In genomic region chr5:173833200-173833599, GRCh38 we compare ENCODE assay signal across 18 cellular contexts. TPM values are rescaled to one million over a fixed set of nuclear protein-coding genes. Genes with fewer than 3 reads are reported as not detected.
A peak's percentile ranks its signal among the peaks of the same experiment; 100 is the strongest.
DNase-seq lines count a peak whose midpoint lies in the region; ATAC-seq, FAIRE-seq and TF ChIP-seq lines count a peak whose summit lies in the region.
"Had no signal": no experiment of that assay in that cellular context is flagged by ENCODE, and none has a peak within 500 bp of the region (broad histone marks: within the 10 kb centered on the region; RNA-seq: fewer than 3 reads in every experiment).

No MANE protein-coding gene starts in this region.

- peak overlapping the region in 1 of 2 donors; percentile 16 for H3K9ac ChIP-seq in kidney (ENCODE audit: low read length in 2 of 2)

- intact Hi-C loops in kidney (cut with DNase I) = no loop called here

- peak overlapping the region; percentile 14 to 26 for H3K4me3 ChIP-seq in kidney (ENCODE audit: low read length in 2 of 2)
- H3K4me3 ChIP-seq: esophagus squamous epithelium, transverse colon had no signal

- H3K4me1 ChIP-seq in kidney (ENCODE audit: control insufficient read depth in 1 of 2, insufficient read depth in 1 of 2, low read depth in 1 of 2, low read length in 2 of 2) = peaks cover 28 to 39% of the 10 kb centered on the region in 2 donors

- peak overlapping the region; percentile 57 for H3K27ac ChIP-seq in VCaP
- peak overlapping the region; percentile 63 to 75 for H3K27ac ChIP-seq in kidney (ENCODE audit: low read depth in 2 of 2, low read length in 2 of 2)

- no peak for FAIRE-seq in kidney (lab: Jason Lieb, UNC)
- FAIRE-seq: colon had no signal

- H3K9me3 Mint-ChIP-seq in activated T-cell treated with anti-CD3 and anti-CD28 coated beads, Interleukin-2, amount 50 U/mL, for 72 hours = peaks cover 0 to 1% of the 10 kb centered on the region in 2 donors

- no peak for TF ChIP-seq CTCF in VCaP (conservative IDR thresholded peaks at IDR 0.05)
- TF ChIP-seq CTCF in kidney (IDR thresholded peaks at IDR 0.05; ENCODE audit: borderline replicate concordance, extremely low read depth, insufficient read depth) = no peak

- no peak for ATAC-seq in activated T-cell treated with anti-CD3 and anti-CD28 coated beads, Interleukin-2, amount 50 U/mL, for 72 hours (replicated peaks in 1 of 2)
- ATAC-seq in T-helper 17 cell (no peak), HG03139 (IDR thresholded peaks at IDR 0.05; ENCODE audit: unreplicated experiment) (no peak)
- ATAC-seq: Panc1 had no signal

- no peaks in the 10 kb centered on the region for H3K4me1 Mint-ChIP-seq in activated T-cell treated with anti-CD3 and anti-CD28 coated beads, Interleukin-2, amount 50 U/mL, for 72 hours (ENCODE audit: low read depth)
- no peaks in the 10 kb centered on the region for H3K4me1 Mint-ChIP-seq in T-helper 17 cell

- no peak overlapping the region for H3K27ac Mint-ChIP-seq in activated T-cell treated with anti-CD3 and anti-CD28 coated beads, Interleukin-2, amount 50 U/mL, for 72 hours
- H3K27ac Mint-ChIP-seq in T-helper 17 cell = no peak overlapping the region

- H3K27me3 Mint-ChIP-seq in activated T-cell treated with anti-CD3 and anti-CD28 coated beads, Interleukin-2, amount 50 U/mL, for 72 hours (ENCODE audit: low read depth) = no peaks in the 10 kb centered on the region
- H3K27me3 Mint-ChIP-seq in T-helper 17 cell = no peaks in the 10 kb centered on the region

- H3K9me3 ChIP-seq in kidney (ENCODE audit: control insufficient read depth in 1 of 2, low read length in 2 of 2) = no peaks in the 10 kb centered on the region
- H3K9me3 ChIP-seq in T-helper 17 cell (ENCODE audit: control insufficient read depth, low read length, poor library complexity, severe bottlenecking) = no peaks in the 10 kb centered on the region
- H3K9me3 ChIP-seq: esophagus squamous epithelium, transverse colon had no signal

- no peaks in the 10 kb centered on the region for H3K36me3 ChIP-seq in kidney (ENCODE audit: control insufficient read depth in 1 of 2, insufficient read depth in 2 of 2, low read length in 2 of 2)
- H3K36me3 ChIP-seq: esophagus squamous epithelium, transverse colon had no signal

- H3K36me3 Mint-ChIP-seq in activated T-cell treated with anti-CD3 and anti-CD28 coated beads, Interleukin-2, amount 50 U/mL, for 72 hours (ENCODE audit: insufficient read depth in 2 of 2) = no peaks in the 10 kb centered on the region
- no peaks in the 10 kb centered on the region for H3K36me3 Mint-ChIP-seq in T-helper 17 cell (ENCODE audit: low read depth)

- H3K4me3 Mint-ChIP-seq in activated T-cell treated with anti-CD3 and anti-CD28 coated beads, Interleukin-2, amount 50 U/mL, for 72 hours = no peak overlapping the region
- no peak overlapping the region for H3K4me3 Mint-ChIP-seq in T-helper 17 cell

- in situ Hi-C loops in KBM-7 (cut with MboI; ENCODE audit: low pct_unique_long_range_greater_than_20kb, low sequenced_read_pairs) = no loop called here

- DNase-seq in GF-D8 (lab: John Stamatoyannopoulos, UW) (peak; percentile 7), kidney (no peak), renal cortical epithelial cell (ENCODE audit: low read depth) (peak; percentile 78), KBM-7 (no peak), T-helper 17 cell (no peak)
- no peak for DNase-seq in activated T-cell treated with anti-CD3 and anti-CD28 coated beads, Interleukin-2, amount 50 U/mL, for 72 hours
- DNase-seq: activated CD4-positive, alpha-beta T cell treated with anti-CD3 and anti-CD28 coated beads, Interleukin-2, amount 50 U/mL, for 1 hour; activated T-cell treated with anti-CD3 and anti-CD28 coated beads, Interleukin-2, amount 50 U/mL, for 48 hours; AML-193; esophagus squamous epithelium; NCI-H1105 treated with DMSO at 0.1 percent for 48 hours; posterior cingulate gyrus; stimulated activated CD8-positive, alpha-beta memory T cell treated with anti-CD3 and anti-CD28 coated beads, Interleukin-4, amount 100 ng/mL, for 48 hours; transverse colon had no signal

RNA-seq across cellular contexts. Expression of gene CPEB4, which starts 54.9 kb away (rescaled TPM):
- total RNA-seq in kidney (73.0 TPM), renal cortical epithelial cell (33.0 and 66.6 TPM in 2 replicates), T-helper 17 cell (10 to 100 TPM; 25.3 to 33.3 TPM)
- 9.5 TPM for polyA plus RNA-seq in kidney (ENCODE audit: insufficient read depth, low read depth, low replicate concordance)
- total RNA-seq in activated T-cell treated with anti-CD3 and anti-CD28 coated beads, Interleukin-2, amount 50 U/mL, for 72 hours = 10 to 100 TPM; 14.4 to 19.0 TPM

Comparison
In these comparisons a context has a peak if more than half of its experiments do, and no peak if none do; other contexts are left out.
1. DNase-seq: peak in GF-D8 (single experiment) and renal cortical epithelial cell (single experiment); none in kidney (single experiment), KBM-7 (single experiment), activated T-cell treated with anti-CD3 and anti-CD28 coated beads, Interleukin-2, amount 50 U/mL, for 72 hours (0 of 2) and T-helper 17 cell (0 of 3).